Comparison of ENCODE assay signal across 22 cellular contexts in genomic region chr15:98143116-98143515, GRCh38.
"Had no signal": no experiment of that assay in that cellular context is flagged by ENCODE, and none has a peak within 500 bp of the region (broad histone marks: within the 10 kb centered on the region; RNA-seq: fewer than 3 reads in every experiment).

No MANE protein-coding gene starts in this region.

- H3K4me3 ChIP-seq: coronary artery, lung, right atrium auricular region, stomach, thoracic aorta, transverse colon had no signal

- H3K36me3 Mint-ChIP-seq: naive thymus-derived CD4-positive, alpha-beta T cell had no signal

- H3K27me3 ChIP-seq: foreskin keratinocyte, right atrium auricular region, transverse colon had no signal

- H3K4me1 ChIP-seq: right atrium auricular region, stomach, transverse colon had no signal

- ATAC-seq: foreskin keratinocyte; left colon; left ventricle myocardium superior; naive thymus-derived CD4-positive, alpha-beta T cell had no signal

- H3K36me3 ChIP-seq: right atrium auricular region, stomach, thoracic aorta, transverse colon had no signal

- H3K27ac Mint-ChIP-seq: endodermal cell; naive thymus-derived CD4-positive, alpha-beta T cell had no signal

- H3K9me3 Mint-ChIP-seq: endodermal cell; naive thymus-derived CD4-positive, alpha-beta T cell had no signal

- H3K4me3 Mint-ChIP-seq: endodermal cell; naive thymus-derived CD4-positive, alpha-beta T cell had no signal

- H3K4me1 Mint-ChIP-seq: endodermal cell had no signal

- H3K9me3 ChIP-seq: right atrium auricular region, stomach, thoracic aorta, transverse colon had no signal

- DNase-seq: effector CD4-positive, alpha-beta T cell; erythroblast; foreskin keratinocyte; head of caudate nucleus; hippocampal formation; left colon; left ventricle myocardium superior; mesenchymal stem cell; naive thymus-derived CD4-positive, alpha-beta T cell; posterior cingulate gyrus; stimulated activated CD4-positive, alpha-beta T cell treated with anti-CD3 and anti-CD28 coated beads, Interleukin-15, amount 100 ng/mL, for 24 hours; stimulated activated CD4-positive, alpha-beta T cell treated with anti-CD3 and anti-CD28 coated beads, Interleukin-1b, Interleukin-23, amount 100 ng/mL, for 48 hours; stimulated activated CD4-positive, alpha-beta T cell treated with anti-CD3 and anti-CD28 coated beads, Interleukin-4, amount 100 ng/mL, for 24 hours; stimulated activated naive CD4-positive, alpha-beta T cell; stomach; substantia nigra; transverse colon had no signal

- H3K27ac ChIP-seq: coronary artery, right atrium auricular region, stomach, thoracic aorta, transverse colon had no signal
